1 cellular context compared by ENCODE assay signal in genomic region chr10:1204434-1205326, GRCh38.
TF ChIP-seq lines count a peak whose summit lies in the region.

No MANE protein-coding gene starts in this region.

TF ChIP-seq in H1, 55 proteins besides CTCF, POLR2A, EP300 and RAD21:
- TF ChIP-seq RNF2 (IDR thresholded peaks at IDR 0.05; ENCODE audit: borderline replicate concordance, low read depth, low read length, missing control alignments, poor library complexity, severe bottlenecking) (no peak), HDAC2 (IDR thresholded peaks at IDR 0.05; ENCODE audit: borderline replicate concordance in 1 of 2, low read depth in 2 of 2, low read length in 2 of 2) (no peak), NANOG (IDR thresholded peaks at IDR 0.05; ENCODE audit: insufficient read depth, low read depth, low read length, poor library complexity, severe bottlenecking) (no peak), SIN3A (conservative IDR thresholded peaks at IDR 0.05 in 1 of 2, IDR thresholded peaks at IDR 0.05 in 1 of 2; ENCODE audit: low read depth in 1 of 2, low read length in 2 of 2) (no peak), ATF3 (IDR thresholded peaks at IDR 0.05; ENCODE audit: insufficient read depth, low read depth, low read length) (no peak), GTF2F1 (IDR thresholded peaks at IDR 0.05; ENCODE audit: borderline replicate concordance, low read depth, low read length) (no peak), GABPA (IDR thresholded peaks at IDR 0.05; ENCODE audit: borderline replicate concordance, insufficient read depth, low read length) (no peak), TAF1 (IDR thresholded peaks at IDR 0.05; ENCODE audit: low read depth, low read length) (no peak)
